Comparison of ENCODE assay signal across 20 cellular contexts in genomic region chrX:109939498-109939897, GRCh38.
DNase-seq lines count a peak whose midpoint lies in the region; ATAC-seq, FAIRE-seq and TF ChIP-seq lines count a peak whose summit lies in the region.
"Had no signal": no experiment of that assay in that cellular context is flagged by ENCODE, and none has a peak within 500 bp of the region (broad histone marks: within the 10 kb centered on the region; RNA-seq: fewer than 3 reads in every experiment).

No MANE protein-coding gene starts in this region.

- peaks cover 0 to 14% of the 10 kb centered on the region in 2 donors for H3K27me3 Mint-ChIP-seq in natural killer cell treated with Interleukin-12 subunit alpha and Interleukin-12 subunit beta and Interleukin-15 and Interleukin-18, amount 100 ng/mL, for 72 hours

- WGBS in K562 (ENCODE audit: insufficient coverage, low coverage, missing lambda C conversion rate): 69% methylated on average over 2 of the region's 2 CpGs
- WGBS in sigmoid colon, 2 donors: 93% methylated on average over 2 of the region's 2 CpGs

- TF ChIP-seq CTCF in K562 (IDR thresholded peaks at IDR 0.05 in 2 of 3, conservative IDR thresholded peaks at IDR 0.05 in 1 of 3; ENCODE audit: insufficient read depth in 2 of 3, low read depth in 1 of 3, low read length in 3 of 3) (no peak), left lung (IDR thresholded peaks at IDR 0.05) (no peak), upper lobe of right lung (IDR thresholded peaks at IDR 0.05) (no peak), sigmoid colon (IDR thresholded peaks at IDR 0.05) (no peak)

- H3K4me3 Mint-ChIP-seq in natural killer cell treated with Interleukin-12 subunit alpha and Interleukin-12 subunit beta and Interleukin-15 and Interleukin-18, amount 100 ng/mL, for 72 hours: peak overlapping the region; percentile 30
- H3K4me3 Mint-ChIP-seq: CD14-positive monocyte; CD4-positive, alpha-beta memory T cell had no signal

- TF ChIP-seq RAD21 in K562 (CRISPR knock-in tag; conservative IDR thresholded peaks at IDR 0.05 in 1 of 2, IDR thresholded peaks at IDR 0.05 in 1 of 2): no peak

- TF ChIP-seq POLR2A in K562 (conservative IDR thresholded peaks at IDR 0.05) (no peak), sigmoid colon (IDR thresholded peaks at IDR 0.05) (no peak)

- no peak for FAIRE-seq in K562 (lab: Jason Lieb, UNC)
- FAIRE-seq: A204.1, GM12892, GM18507, HTR-8/SVneo had no signal

- BruUV-seq in K562 (replicated peaks; lab: Mats Ljungman, UMichigan): no TSS peak

- DNase-seq in K562 (ENCODE audit: extremely low read depth in 1 of 4, low spot score in 3 of 4) (no peak), left lung (no peak), upper lobe of right lung (peak; percentile 63), occipital lobe (lab: John Stamatoyannopoulos, UW) (no peak), sigmoid colon (no peak)
- DNase-seq in natural killer cell treated with Interleukin-12 subunit alpha and Interleukin-12 subunit beta and Interleukin-15 and Interleukin-18, amount 100 ng/mL, for 72 hours (ENCODE audit: low spot score): peak; percentile 63
- DNase-seq: CD4-positive, alpha-beta memory T cell; DMS153; DMS79; GDM1; GM23248; IMR-90 had no signal

- no peaks in the 10 kb centered on the region for H4K20me1 ChIP-seq in K562 (replicated peaks; ENCODE audit: control insufficient read depth, insufficient read depth, low read length)
- H4K20me1 ChIP-seq: BLaER1 had no signal

- no peaks in the 10 kb centered on the region for H3K79me2 ChIP-seq in K562 (ENCODE audit: control insufficient read depth, insufficient read depth, low read length)

- TF ChIP-seq EP300 in K562 (IDR thresholded peaks at IDR 0.05; ENCODE audit: low read length) (no peak), sigmoid colon (IDR thresholded peaks at IDR 0.05) (no peak)

- peaks cover 1 to 10% of the 10 kb centered on the region in 2 donors for H3K4me1 Mint-ChIP-seq in natural killer cell treated with Interleukin-12 subunit alpha and Interleukin-12 subunit beta and Interleukin-15 and Interleukin-18, amount 100 ng/mL, for 72 hours (ENCODE audit: low read depth in 2 of 2)
- H3K4me1 Mint-ChIP-seq: CD14-positive monocyte; CD4-positive, alpha-beta memory T cell had no signal

- H3K27me3 ChIP-seq in K562 (ENCODE audit: control insufficient read depth in 2 of 2, insufficient read depth in 2 of 2, low read length in 2 of 2) (no peaks in the 10 kb centered on the region), left lung (peaks cover 0 to 4% of the 10 kb centered on the region in 2 donors), upper lobe of right lung (no peaks in the 10 kb centered on the region), sigmoid colon (no peaks in the 10 kb centered on the region)

- POLR2A ChIA-PET in K562 (lab: Yijun Ruan, JAX): no interaction called here

- no peaks in the 10 kb centered on the region for H3K36me3 ChIP-seq in K562 (ENCODE audit: control insufficient read depth, insufficient read depth, low read length)
- no peaks in the 10 kb centered on the region for H3K36me3 ChIP-seq in left lung
- H3K36me3 ChIP-seq in upper lobe of right lung: no peaks in the 10 kb centered on the region
- no peaks in the 10 kb centered on the region for H3K36me3 ChIP-seq in sigmoid colon
- H3K36me3 ChIP-seq: BLaER1, HAP-1 had no signal

- H2AFZ ChIP-seq in K562 (ENCODE audit: low read depth, low read length): peak overlapping the region; percentile 38; the same call in 1 of the 2 replicates
- H2AFZ ChIP-seq: GM23248 had no signal

- intact Hi-C loops in K562 (cut with micrococcal nuclease) (no loop called here), left lung (cut with DNase I) (no loop called here), upper lobe of right lung (cut with DNase I) (no loop called here), sigmoid colon (cut with DNase I) (no loop called here)

- H3K27ac Mint-ChIP-seq in natural killer cell treated with Interleukin-12 subunit alpha and Interleukin-12 subunit beta and Interleukin-15 and Interleukin-18, amount 100 ng/mL, for 72 hours: no peak overlapping the region
- H3K27ac Mint-ChIP-seq: CD14-positive monocyte; CD4-positive, alpha-beta memory T cell had no signal

- no peaks in the 10 kb centered on the region for H3K9me3 Mint-ChIP-seq in natural killer cell treated with Interleukin-12 subunit alpha and Interleukin-12 subunit beta and Interleukin-15 and Interleukin-18, amount 100 ng/mL, for 72 hours
- H3K9me3 Mint-ChIP-seq: CD14-positive monocyte had no signal

- no peak overlapping the region for H3K4me3 ChIP-seq in K562
- no peak overlapping the region for H3K4me3 ChIP-seq in left lung
- H3K4me3 ChIP-seq in upper lobe of right lung: no peak overlapping the region
- no peak overlapping the region for H3K4me3 ChIP-seq in sigmoid colon
- H3K4me3 ChIP-seq: BLaER1, GM23248, HAP-1 had no signal

- H3K4me2 ChIP-seq in K562 (ENCODE audit: insufficient read depth, low read length): no peak overlapping the region
- H3K4me2 ChIP-seq: BLaER1 had no signal

- ATAC-seq in K562 (no peak), left lung (peak; percentile 82), upper lobe of right lung (peak; percentile 84), HG02885 (IDR thresholded peaks at IDR 0.05; ENCODE audit: poor library complexity, unreplicated experiment) (no peak)
- peak; percentile 81 to 91 for ATAC-seq in natural killer cell treated with Interleukin-12 subunit alpha and Interleukin-12 subunit beta and Interleukin-15 and Interleukin-18, amount 100 ng/mL, for 72 hours

- H3K9me1 ChIP-seq in K562 (ENCODE audit: control insufficient read depth, insufficient read depth, low read length): no peaks in the 10 kb centered on the region

- no peaks in the 10 kb centered on the region for H3K9me3 ChIP-seq in K562 (replicated peaks; ENCODE audit: control insufficient read depth, insufficient read depth, low read depth, low read length)
- no peaks in the 10 kb centered on the region for H3K9me3 ChIP-seq in left lung
- no peaks in the 10 kb centered on the region for H3K9me3 ChIP-seq in upper lobe of right lung
- no peaks in the 10 kb centered on the region for H3K9me3 ChIP-seq in sigmoid colon
- H3K9me3 ChIP-seq: BLaER1, HAP-1 had no signal

- no peak overlapping the region for H3K27ac ChIP-seq in K562 (ENCODE audit: extremely low read depth, low read depth, low read length)
- H3K27ac ChIP-seq in left lung: no peak overlapping the region
- H3K27ac ChIP-seq in upper lobe of right lung: no peak overlapping the region
- H3K27ac ChIP-seq in sigmoid colon: no peak overlapping the region
- H3K27ac ChIP-seq: BLaER1, GM23248 had no signal

- H3K9ac ChIP-seq in K562 (ENCODE audit: insufficient read depth in 1 of 2, low read depth in 2 of 2, low read length in 2 of 2): no peak overlapping the region
- H3K9ac ChIP-seq: BLaER1, GM23248 had no signal

- CTCF ChIA-PET in K562 (lab: Yijun Ruan, JAX; ENCODE audit: low intra/inter-chr PET ratio): no interaction called here

- H3K36me3 Mint-ChIP-seq in natural killer cell treated with Interleukin-12 subunit alpha and Interleukin-12 subunit beta and Interleukin-15 and Interleukin-18, amount 100 ng/mL, for 72 hours: no peaks in the 10 kb centered on the region
- H3K36me3 Mint-ChIP-seq: CD14-positive monocyte; CD4-positive, alpha-beta memory T cell had no signal

- in situ Hi-C loops in K562 (cut with MboI): no loop called here

- peaks cover 9 to 26% of the 10 kb centered on the region in 2 experiments for H3K4me1 ChIP-seq in K562 (replicated peaks in 1 of 2; ENCODE audit: control insufficient read depth in 2 of 2, insufficient read depth in 2 of 2, low read length in 2 of 2)
- H3K4me1 ChIP-seq in left lung: no peaks in the 10 kb centered on the region
- H3K4me1 ChIP-seq in upper lobe of right lung: no peaks in the 10 kb centered on the region
- H3K4me1 ChIP-seq in sigmoid colon: no peaks in the 10 kb centered on the region
- H3K4me1 ChIP-seq: BLaER1 had no signal

TF ChIP-seq in K562, 482 proteins besides CTCF, POLR2A, EP300 and RAD21:
- TF ChIP-seq E2F6 (IDR thresholded peaks at IDR 0.05; ENCODE audit: borderline replicate concordance in 1 of 2, extremely low read depth in 1 of 2, insufficient read depth in 1 of 2, insufficient read length in 1 of 2, low read depth in 1 of 2, low read length in 1 of 2, poor library complexity in 1 of 2, severe bottlenecking in 1 of 2): no peak
- TF ChIP-seq, protein P1, sequence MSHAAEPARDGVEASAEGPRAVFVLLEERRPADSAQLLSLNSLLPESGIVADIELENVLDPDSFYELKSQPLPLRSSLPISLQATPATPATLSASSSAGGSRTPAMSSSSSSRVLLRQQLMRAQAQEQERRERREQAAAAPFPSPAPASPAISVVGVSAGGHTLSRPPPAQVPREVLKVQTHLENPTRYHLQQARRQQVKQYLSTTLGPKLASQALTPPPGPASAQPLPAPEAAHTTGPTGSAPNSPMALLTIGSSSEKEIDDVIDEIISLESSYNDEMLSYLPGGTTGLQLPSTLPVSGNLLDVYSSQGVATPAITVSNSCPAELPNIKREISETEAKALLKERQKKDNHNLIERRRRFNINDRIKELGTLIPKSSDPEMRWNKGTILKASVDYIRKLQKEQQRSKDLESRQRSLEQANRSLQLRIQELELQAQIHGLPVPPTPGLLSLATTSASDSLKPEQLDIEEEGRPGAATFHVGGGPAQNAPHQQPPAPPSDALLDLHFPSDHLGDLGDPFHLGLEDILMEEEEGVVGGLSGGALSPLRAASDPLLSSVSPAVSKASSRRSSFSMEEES (CRISPR knock-in tag; IDR thresholded peaks at IDR 0.05): no peak
- no peak for TF ChIP-seq KLF13 (tag; IDR thresholded peaks at IDR 0.05; ENCODE audit: borderline replicate concordance, low read depth)
- TF ChIP-seq FOXP1 (CRISPR knock-in tag; IDR thresholded peaks at IDR 0.05): no peak
- TF ChIP-seq ZBTB17 (CRISPR knock-in tag; IDR thresholded peaks at IDR 0.05): no peak
TF ChIP-seq in K562: peak in this region for 0.

Comparison
In these comparisons a context has a peak if more than half of its experiments do, and no peak if none do; other contexts are left out.
1. ATAC-seq: peak in left lung (single experiment), natural killer cell treated with Interleukin-12 subunit alpha and Interleukin-12 subunit beta and Interleukin-15 and Interleukin-18, amount 100 ng/mL, for 72 hours (2 of 2) and upper lobe of right lung (single experiment); none in K562 (single experiment) and HG02885 (single experiment).
2. DNase-seq: peak in natural killer cell treated with Interleukin-12 subunit alpha and Interleukin-12 subunit beta and Interleukin-15 and Interleukin-18, amount 100 ng/mL, for 72 hours (single experiment) and upper lobe of right lung (single experiment); none in K562 (0 of 4), left lung (0 of 2), occipital lobe (single experiment) and sigmoid colon (single experiment).